ENCODE assay signal across 1 cellular context in the genomic region with DNA sequence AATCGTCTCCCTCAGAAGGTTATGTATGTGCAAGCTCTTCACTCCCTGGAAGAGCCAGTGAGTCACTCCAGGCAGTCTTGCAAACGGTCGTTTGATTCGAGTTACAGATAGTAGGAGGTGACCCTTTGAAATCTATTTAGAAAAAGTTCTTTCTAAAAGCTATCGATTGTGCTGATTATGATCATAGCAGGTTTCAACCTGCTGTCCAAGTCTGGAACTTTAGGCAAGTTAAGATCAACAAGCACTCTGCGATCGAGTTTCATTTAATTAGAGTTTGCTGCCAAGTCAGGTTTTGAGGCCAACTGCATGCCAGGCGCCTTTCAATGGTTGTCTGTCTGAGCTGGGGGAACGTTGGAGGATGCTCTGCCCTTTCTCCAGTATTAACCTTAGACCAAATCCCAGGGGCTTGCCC.
TF ChIP-seq lines count a peak whose summit lies in the region.

No MANE protein-coding gene starts in this region.

TF ChIP-seq in GM23338, 12 proteins besides CTCF, POLR2A, EP300 and RAD21 (continued from another document):
- TF ChIP-seq JUNB (IDR thresholded peaks at IDR 0.05; ENCODE audit: unreplicated experiment) (no peak), ZNF114 (CRISPR knock-in tag; IDR thresholded peaks at IDR 0.05) (no peak), EZH2phosphoT487 (IDR thresholded peaks at IDR 0.05; ENCODE audit: unreplicated experiment) (no peak)
